Comparison of ENCODE assay signal across 9 cellular contexts in genomic region chr20:2237059-2237458, GRCh38. TPM values are rescaled to one million over a fixed set of nuclear protein-coding genes. Genes with fewer than 3 reads are reported as not detected.
DNase-seq lines count a peak whose midpoint lies in the region; ATAC-seq, FAIRE-seq and TF ChIP-seq lines count a peak whose summit lies in the region.
"Had no signal": no experiment of that assay in that cellular context is flagged by ENCODE, and none has a peak within 500 bp of the region (broad histone marks: within the 10 kb centered on the region; RNA-seq: fewer than 3 reads in every experiment).

No MANE protein-coding gene starts in this region.

- peak overlapping the region; percentile 86 for H2AFZ ChIP-seq in osteoblast (ENCODE audit: low read length)

- H4K20me1 ChIP-seq in osteoblast (ENCODE audit: insufficient read depth, low read length), result no peaks in the 10 kb centered on the region

- H3K27me3 ChIP-seq in osteoblast (ENCODE audit: insufficient read depth, low read length), result no peaks in the 10 kb centered on the region
- H3K27me3 ChIP-seq in effector memory CD4-positive, alpha-beta T cell (replicated peaks; ENCODE audit: control insufficient read depth, insufficient read depth, low read length, poor library complexity, severe bottlenecking), result no peaks in the 10 kb centered on the region

- peak overlapping the region; percentile 76 for H3K4me2 ChIP-seq in osteoblast (ENCODE audit: insufficient read depth, low read length)

- no peak for ATAC-seq in HG02938 (IDR thresholded peaks at IDR 0.05; ENCODE audit: unreplicated experiment)

- TF ChIP-seq CTCF in fibroblast of mammary gland (conservative IDR thresholded peaks at IDR 0.05; ENCODE audit: control insufficient read depth, insufficient read depth, low read depth, low read length) (peak; percentile 41), osteoblast (IDR thresholded peaks at IDR 0.05; ENCODE audit: extremely low read depth, low read depth, low read length) (peak; percentile 17)

- no peaks in the 10 kb centered on the region for H3K36me3 ChIP-seq in osteoblast (ENCODE audit: insufficient read depth, low read length)
- H3K36me3 ChIP-seq in effector memory CD4-positive, alpha-beta T cell (ENCODE audit: control insufficient read depth, insufficient read depth, low read length), result no peaks in the 10 kb centered on the region

- peak; percentile 95 for DNase-seq in ELR (ENCODE audit: low read depth)
- peak; percentile 100 for DNase-seq in RPMI7951 (ENCODE audit: low read depth)
- peak; percentile 98 for DNase-seq in fibroblast of mammary gland (ENCODE audit: low read depth)
- DNase-seq in osteoblast (ENCODE audit: insufficient read length, low spot score, missing footprints), result peak; percentile 96
- no peak for DNase-seq in frontal cortex (ENCODE audit: low spot score in 2 of 2)
- no peak for DNase-seq in effector memory CD4-positive, alpha-beta T cell
- no peak for DNase-seq in NCI-H82 (lab: John Stamatoyannopoulos, UW)

- FAIRE-seq in frontal cortex (lab: Jason Lieb, UNC), result no peak
- FAIRE-seq: GM12892 had no signal

- no peaks in the 10 kb centered on the region for H3K9me3 ChIP-seq in osteoblast (ENCODE audit: low read depth, low read length)
- no peaks in the 10 kb centered on the region for H3K9me3 ChIP-seq in effector memory CD4-positive, alpha-beta T cell (ENCODE audit: control insufficient read depth, low read length)

- peaks cover 14% of the 10 kb centered on the region for H3K4me1 ChIP-seq in osteoblast (ENCODE audit: insufficient read depth, low read length)
- H3K4me1 ChIP-seq in effector memory CD4-positive, alpha-beta T cell (ENCODE audit: control insufficient read depth, insufficient read depth, low read length, poor library complexity, severe bottlenecking), result no peaks in the 10 kb centered on the region

- H3K79me2 ChIP-seq in osteoblast (ENCODE audit: insufficient read depth, low read length), result no peaks in the 10 kb centered on the region

- H3K4me3 ChIP-seq in fibroblast of mammary gland (ENCODE audit: control insufficient read depth, low read depth, low read length) (no peak overlapping the region), osteoblast (ENCODE audit: insufficient read depth, low read length) (no peak overlapping the region)
- H3K4me3 ChIP-seq in effector memory CD4-positive, alpha-beta T cell (ENCODE audit: insufficient read depth, low read depth, low read length, poor library complexity, severe bottlenecking), result no peak overlapping the region

- peak overlapping the region; percentile 88 for H3K27ac ChIP-seq in osteoblast (ENCODE audit: low read depth, low read length)
- H3K27ac ChIP-seq in effector memory CD4-positive, alpha-beta T cell (ENCODE audit: insufficient read depth, low read length, poor library complexity, severe bottlenecking), result no peak overlapping the region

RNA-seq across cellular contexts. Expression of gene TGM3, which starts 58.7 kb away (rescaled TPM):
- not detected in 2 replicates for total RNA-seq in RPMI7951 (2014; rRNA removed; shearing (Covaris generic))
- total RNA-seq in osteoblast, result not detected in 2 replicates
- total RNA-seq in frontal cortex, result not detected

Comparison
In these comparisons a context has a peak if more than half of its experiments do, and no peak if none do; other contexts are left out.
1. DNase-seq: peak in ELR (single experiment), RPMI7951 (single experiment), fibroblast of mammary gland (single experiment) and osteoblast (single experiment); none in frontal cortex (0 of 2), effector memory CD4-positive, alpha-beta T cell (0 of 3) and NCI-H82 (single experiment).